ENCODE assay signal across 1 cellular context in the genomic region with DNA sequence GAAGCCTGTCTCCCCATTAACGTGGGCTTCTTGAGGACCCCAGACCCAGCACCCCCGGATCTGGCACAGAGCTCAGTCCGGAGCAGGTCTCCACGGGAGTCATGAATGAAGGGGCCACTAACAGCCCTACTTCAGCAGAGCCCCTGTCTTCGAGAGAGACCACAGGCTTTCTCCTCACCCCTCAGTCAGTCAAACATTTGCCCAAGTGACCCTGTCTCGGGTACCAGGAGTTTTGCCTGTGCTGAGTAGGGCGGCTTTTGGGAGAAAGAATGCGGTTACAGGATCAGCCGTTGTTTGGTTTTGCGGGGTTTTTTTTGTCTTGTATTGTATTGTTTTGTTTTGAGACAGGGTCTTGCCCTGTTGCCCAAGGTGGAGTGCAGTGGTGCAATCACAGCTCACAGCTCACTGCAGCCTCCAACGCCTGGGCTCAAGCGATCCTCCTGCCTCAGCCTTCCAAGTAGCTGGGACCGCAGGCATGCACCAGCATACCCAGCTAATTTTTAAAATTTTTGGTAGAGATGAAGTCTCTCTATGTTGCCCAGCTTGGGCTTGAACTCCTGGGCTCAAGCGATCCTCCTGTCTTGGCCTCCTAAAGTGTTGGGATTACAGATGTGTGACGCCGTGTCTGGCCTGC.
TF ChIP-seq lines count a peak whose summit lies in the region.

No MANE protein-coding gene starts in this region.

TF ChIP-seq in GM12878, 131 proteins besides CTCF, POLR2A, EP300 and RAD21:
- TF ChIP-seq BMI1 (IDR thresholded peaks at IDR 0.05; ENCODE audit: borderline replicate concordance): no peak
- TF ChIP-seq IKZF1 (conservative IDR thresholded peaks at IDR 0.05): 0 out of 2 replicates have a peak, but pooled peaks have one; percentile 18
- no peak for TF ChIP-seq SKIL (IDR thresholded peaks at IDR 0.05; ENCODE audit: low read depth, poor library complexity, severe bottlenecking)
- TF ChIP-seq ZSCAN29 (IDR thresholded peaks at IDR 0.05): no peak
